17 cellular contexts compared by ENCODE assay signal in genomic region chr2:240799183-240799740, GRCh38. TPM values are rescaled to one million over a fixed set of nuclear protein-coding genes. Genes with fewer than 3 reads are reported as not detected.
"Had no signal": no experiment of that assay in that cellular context is flagged by ENCODE, and none has a peak within 500 bp of the region (broad histone marks: within the 10 kb centered on the region; RNA-seq: fewer than 3 reads in every experiment).

No MANE protein-coding gene starts in this region.

- H3K36me3 ChIP-seq: cardiac muscle cell, gastroesophageal sphincter, suprapubic skin had no signal

- H3K27me3 ChIP-seq: cardiac muscle cell had no signal

- H3K4me3 ChIP-seq: cardiac muscle cell, coronary artery, gastroesophageal sphincter, lung, suprapubic skin had no signal

- DNase-seq: activated T-cell treated with anti-CD3 and anti-CD28 coated beads, Interleukin-2, amount 50 U/mL, for 72 hours; effector memory CD8-positive, alpha-beta T cell; midbrain; stimulated activated CD4-positive, alpha-beta T cell treated with anti-CD3 and anti-CD28 coated beads, Interleukin-4, amount 100 ng/mL, for 1 hour; stimulated activated CD8-positive, alpha-beta memory T cell treated with anti-CD3 and anti-CD28 coated beads, Interleukin-4, amount 100 ng/mL, for 48 hours; stimulated activated naive CD8-positive, alpha-beta T cell treated with anti-CD3 and anti-CD28 coated beads, Interleukin-15, Interleukin-2, amounts not matched to agents 100 U/mL and 50 U/mL, for 24 hours; T1000 had no signal

- ATAC-seq: activated T-cell treated with anti-CD3 and anti-CD28 coated beads, Interleukin-2, amount 50 U/mL, for 72 hours; effector memory CD8-positive, alpha-beta T cell; gastroesophageal sphincter; stimulated activated naive CD8-positive, alpha-beta T cell treated with anti-CD3 and anti-CD28 coated beads, Interleukin-15, Interleukin-2, amounts not matched to agents 100 U/mL and 50 U/mL, for 24 hours; T-cell had no signal

- FAIRE-seq: astrocyte, keratinocyte, urothelium cell line had no signal

- H3K9me3 ChIP-seq: gastroesophageal sphincter, suprapubic skin had no signal

- H3K27ac ChIP-seq: cardiac muscle cell, coronary artery, epithelial cell of prostate, gastroesophageal sphincter, suprapubic skin had no signal

RNA-seq across cellular contexts. Expression of gene KIF1A, which starts 20.8 kb away (rescaled TPM):
- polyA plus RNA-seq: keratinocyte had no signal
